Comparison of ENCODE assay signal across 8 cellular contexts in genomic region chr7:124764071-124764846, GRCh38. TPM values are rescaled to one million over a fixed set of nuclear protein-coding genes. Genes with fewer than 3 reads are reported as not detected.
DNase-seq lines count a peak whose midpoint lies in the region; ATAC-seq, FAIRE-seq and TF ChIP-seq lines count a peak whose summit lies in the region.

No MANE protein-coding gene starts in this region.

- H3K27me3 ChIP-seq in heart right ventricle (peaks cover 14 to 72% (median 57%) of the 10 kb centered on the region in 7 donors), psoas muscle (ENCODE audit: insufficient read depth in 3 of 3, low read length in 2 of 3) (peaks cover 0 to 40% (median 7%) of the 10 kb centered on the region in 3 donors)

- WGBS in heart right ventricle, 2 donors, result 5 to 6% methylated on average over 48 of the region's 48 CpGs
- WGBS in psoas muscle, 3 donors, result 8 to 13% (median 13%) methylated on average over 48 of the region's 48 CpGs

- no peak for DNase-seq in heart right ventricle
- peak in 1 of 2 donors; percentile 52 for DNase-seq in psoas muscle
- DNase-seq in NCI-H2171 treated with DMSO at 0.1 percent for 48 hours (lab: John Stamatoyannopoulos, UW), result no peak
- no peak for DNase-seq in DMS79 treated with DMSO at 0.1 percent for 48 hours (lab: John Stamatoyannopoulos, UW)
- no peak for DNase-seq in GM19239 (ENCODE audit: insufficient read length, low spot score)
- no peak for DNase-seq in NCI-H526 treated with DMSO at 0.1 percent for 48 hours (lab: John Stamatoyannopoulos, UW)

- H3K9me3 ChIP-seq in ES-I3 (ENCODE audit: control insufficient read depth, insufficient read depth, low read length), result no peaks in the 10 kb centered on the region
- H3K9me3 ChIP-seq in heart right ventricle, result no peaks in the 10 kb centered on the region
- H3K9me3 ChIP-seq in psoas muscle, result no peaks in the 10 kb centered on the region

- no peak overlapping the region for H3K27ac ChIP-seq in heart right ventricle
- H3K27ac ChIP-seq in psoas muscle, result no peak overlapping the region

- H3K4me1 ChIP-seq in ES-I3 (ENCODE audit: insufficient read depth, low read length) (0 out of 2 replicates have a peak, but pooled peaks cover 10% of the 10 kb centered on the region), heart right ventricle (peaks cover 0 to 21% (median 15%) of the 10 kb centered on the region in 9 donors), psoas muscle (no peaks in the 10 kb centered on the region)

- no peak for FAIRE-seq in GM19239 (lab: Jason Lieb, UNC)

- TF ChIP-seq CTCF in WI38 (IDR thresholded peaks at IDR 0.05; ENCODE audit: low read depth, low read length) (no peak), heart right ventricle (IDR thresholded peaks at IDR 0.05) (no peak), psoas muscle (IDR thresholded peaks at IDR 0.05) (no peak)

- intact Hi-C loops in heart right ventricle (cut with DNase I) (loop anchor here in 1 of 10 donors (10.0 kb wide), 1 partner anchor 1911 kb away; no protein-coding TSS in a partner anchor), psoas muscle (cut with DNase I) (no loop called here)

- H3K36me3 ChIP-seq in ES-I3 (ENCODE audit: insufficient read depth, low read length) (no peaks in the 10 kb centered on the region), heart right ventricle (no peaks in the 10 kb centered on the region), psoas muscle (ENCODE audit: insufficient read depth in 1 of 2, low read depth in 1 of 2) (no peaks in the 10 kb centered on the region)

- H3K4me3 ChIP-seq in WI38 (ENCODE audit: low read depth, low read length), result peak overlapping the region; percentile 83
- peak overlapping the region in 9 of 10 donors; percentile 1 to 57 (median 49) for H3K4me3 ChIP-seq in heart right ventricle
- H3K4me3 ChIP-seq in psoas muscle, result peak overlapping the region; percentile 64

- H3K9ac ChIP-seq in ES-I3 (ENCODE audit: low read depth, low read length), result peak overlapping the region; percentile 93

- ATAC-seq in heart right ventricle (no peak), psoas muscle (peak in 1 of 4 donors; percentile 21)

RNA-seq across cellular contexts. Expression of gene GPR37, which starts 1.3 kb away (rescaled TPM):
- under 1 TPM in 2 of 10 donors, not detected in 8; 0.09 to 0.15 TPM for total RNA-seq in heart right ventricle
- under 1 TPM in 1 of 2 donors, not detected in 1; 0.04 TPM for polyA plus RNA-seq in heart right ventricle
- total RNA-seq in psoas muscle, result under 1 TPM; 0.09 to 0.63 (median 0.34) TPM
- polyA plus RNA-seq in psoas muscle, result under 1 TPM; 0.41 to 0.89 (median 0.70) TPM
